In the genomic region with DNA sequence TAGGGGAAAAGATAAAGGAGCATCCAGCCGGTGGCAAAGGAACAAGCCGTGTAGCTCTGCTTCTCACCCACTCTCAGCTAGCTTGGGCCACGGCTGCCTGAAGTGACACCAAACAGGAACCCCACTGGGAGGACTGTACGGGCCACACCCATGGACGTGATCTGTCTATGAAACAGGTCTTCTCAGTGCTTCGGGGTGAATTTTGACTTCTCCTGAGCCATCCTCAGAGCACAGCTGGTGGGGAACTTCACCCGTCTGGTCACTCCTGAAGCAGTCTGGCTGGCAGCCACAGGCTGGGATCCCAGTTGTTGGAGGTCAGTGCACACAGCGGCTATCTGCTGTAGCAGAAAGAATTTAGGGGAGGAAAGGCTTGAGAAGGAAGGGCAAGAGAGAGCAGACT, we compare ENCODE assay signal across 13 cellular contexts.
A peak's percentile ranks its signal among the peaks of the same experiment; 100 is the strongest.
DNase-seq lines count a peak whose midpoint lies in the region; ATAC-seq lines count a peak whose summit lies in the region.
"Had no signal": no experiment of that assay in that cellular context is flagged by ENCODE, and none has a peak within 500 bp of the region (broad histone marks: within the 10 kb centered on the region; RNA-seq: fewer than 3 reads in every experiment).

No MANE protein-coding gene starts in this region.

- H3K4me3 Mint-ChIP-seq in activated CD4-positive, alpha-beta T cell treated with anti-CD3 and anti-CD28 coated beads, Interleukin-2, amount 10 ng/mL, durations not matched to agents 24 days and 14 days: peak overlapping the region; percentile 20
- peak overlapping the region; percentile 1 for H3K4me3 Mint-ChIP-seq in T-helper 17 cell
- H3K4me3 Mint-ChIP-seq: neural progenitor cell had no signal

- no peaks in the 10 kb centered on the region for H3K27me3 Mint-ChIP-seq in activated CD4-positive, alpha-beta T cell treated with anti-CD3 and anti-CD28 coated beads, Interleukin-2, amount 10 ng/mL, durations not matched to agents 24 days and 14 days
- H3K27me3 Mint-ChIP-seq in T-helper 17 cell: no peaks in the 10 kb centered on the region

- peak; percentile 56 for ATAC-seq in T-helper 17 cell
- no peak for ATAC-seq in GM18873 (IDR thresholded peaks at IDR 0.05; ENCODE audit: low FRiP score, unreplicated experiment)

- no peaks in the 10 kb centered on the region for H3K9me3 ChIP-seq in T-helper 17 cell (ENCODE audit: control insufficient read depth, low read length, poor library complexity, severe bottlenecking)
- H3K9me3 ChIP-seq: adrenal gland had no signal

- intact Hi-C loops in activated CD4-positive, alpha-beta T cell treated with anti-CD3 and anti-CD28 coated beads, Interleukin-2, amount 10 ng/mL, durations not matched to agents 24 days and 14 days (cut with micrococcal nuclease): loop anchor here (5.0 kb wide), 2 partner anchors 120 to 285 kb away; a partner anchor contains a TSS

- peaks cover 32% of the 10 kb centered on the region for H3K4me1 Mint-ChIP-seq in activated CD4-positive, alpha-beta T cell treated with anti-CD3 and anti-CD28 coated beads, Interleukin-2, amount 10 ng/mL, durations not matched to agents 24 days and 14 days
- H3K4me1 Mint-ChIP-seq in T-helper 17 cell: peaks cover 22% of the 10 kb centered on the region

- DNase-seq in activated CD4-positive, alpha-beta T cell treated with anti-CD3 and anti-CD28 coated beads, Interleukin-2, amount 10 ng/mL, durations not matched to agents 24 days and 14 days: peak; percentile 62
- DNase-seq in activated CD4-positive, alpha-beta T cell treated with anti-CD3 and anti-CD28 coated beads, Interleukin-2, amount 50 U/mL, for 4 hours: no peak
- no peak for DNase-seq in T-helper 17 cell
- DNase-seq in kidney glomerular epithelial cell (lab: John Stamatoyannopoulos, UW): peak; percentile 49
- DNase-seq in substantia nigra (lab: John Stamatoyannopoulos, UW): peak in 6 of 49 donors; percentile 13 to 27 (median 23)
- DNase-seq in NCI-H774 (lab: John Stamatoyannopoulos, UW): no peak
- no peak for DNase-seq in NCI-H1930 (lab: John Stamatoyannopoulos, UW)
- DNase-seq: foreskin melanocyte, islet precursor cell, NCI-H1694 treated with DMSO at 0.1 percent for 48 hours had no signal

- H3K27ac Mint-ChIP-seq in activated CD4-positive, alpha-beta T cell treated with anti-CD3 and anti-CD28 coated beads, Interleukin-2, amount 10 ng/mL, durations not matched to agents 24 days and 14 days: peak overlapping the region; percentile 35
- peak overlapping the region; percentile 24 for H3K27ac Mint-ChIP-seq in T-helper 17 cell

- H3K9me3 Mint-ChIP-seq in activated CD4-positive, alpha-beta T cell treated with anti-CD3 and anti-CD28 coated beads, Interleukin-2, amount 10 ng/mL, durations not matched to agents 24 days and 14 days: peaks cover 9% of the 10 kb centered on the region

- H3K36me3 Mint-ChIP-seq in activated CD4-positive, alpha-beta T cell treated with anti-CD3 and anti-CD28 coated beads, Interleukin-2, amount 10 ng/mL, durations not matched to agents 24 days and 14 days (ENCODE audit: low read depth): peaks cover 25% of the 10 kb centered on the region
- peaks cover 6% of the 10 kb centered on the region for H3K36me3 Mint-ChIP-seq in T-helper 17 cell (ENCODE audit: low read depth)

- H3K27ac ChIP-seq in substantia nigra (ENCODE audit: low read depth, low read length, poor library complexity, severe bottlenecking): peak overlapping the region; percentile 14
- H3K27ac ChIP-seq: neural progenitor cell had no signal

Comparison
In these comparisons a context has a peak if more than half of its experiments do, and no peak if none do; other contexts are left out.
1. DNase-seq: peak in activated CD4-positive, alpha-beta T cell treated with anti-CD3 and anti-CD28 coated beads, Interleukin-2, amount 10 ng/mL, durations not matched to agents 24 days and 14 days (single experiment) and kidney glomerular epithelial cell (single experiment); none in activated CD4-positive, alpha-beta T cell treated with anti-CD3 and anti-CD28 coated beads, Interleukin-2, amount 50 U/mL, for 4 hours (0 of 2), T-helper 17 cell (0 of 3), NCI-H774 (single experiment) and NCI-H1930 (0 of 2).